In genomic region chr10:24851595-24851994, GRCh38 we compare ENCODE assay signal across 9 cellular contexts.
A peak's percentile ranks its signal among the peaks of the same experiment; 100 is the strongest.
DNase-seq lines count a peak whose midpoint lies in the region; ATAC-seq and TF ChIP-seq lines count a peak whose summit lies in the region.
"Had no signal": no experiment of that assay in that cellular context is flagged by ENCODE, and none has a peak within 500 bp of the region (broad histone marks: within the 10 kb centered on the region; RNA-seq: fewer than 3 reads in every experiment).

No MANE protein-coding gene starts in this region.

- no peak for TF ChIP-seq CTCF in epithelial cell of esophagus (IDR thresholded peaks at IDR 0.05; ENCODE audit: insufficient read depth, low read depth, low read length, missing control alignments)
- no peak for TF ChIP-seq CTCF in stomach (IDR thresholded peaks at IDR 0.05)

- no peak for TF ChIP-seq EP300 in stomach (IDR thresholded peaks at IDR 0.05)

- no peak for ATAC-seq in right cardiac atrium

- H3K27me3 ChIP-seq in stomach (no peaks in the 10 kb centered on the region), right cardiac atrium (ENCODE audit: control insufficient read depth, insufficient read depth) (no peaks in the 10 kb centered on the region)

- WGBS in stomach, 5 donors, result 25 to 57% (median 50%) methylated on average over 12 of the region's 12 CpGs
- WGBS in right cardiac atrium, result 78% methylated on average over 12 of the region's 12 CpGs

- H3K4me1 ChIP-seq in stomach (peaks cover 4 to 15% (median 12%) of the 10 kb centered on the region in 4 donors), right cardiac atrium (ENCODE audit: control insufficient read depth, insufficient read depth, low read length) (no peaks in the 10 kb centered on the region)

- peak overlapping the region; percentile 78 to 91 (median 86) for H3K27ac ChIP-seq in stomach
- H3K27ac ChIP-seq in right cardiac atrium (ENCODE audit: low read length), result no peak overlapping the region
- H3K27ac ChIP-seq: HL-60 had no signal

- no peaks in the 10 kb centered on the region for H3K36me3 ChIP-seq in stomach

- intact Hi-C loops in stomach (cut with DNase I; ENCODE audit: low total_unique reads) (no loop called here), head of caudate nucleus (cut with DNase I) (no loop called here), right cardiac atrium (cut with DNase I) (no loop called here)

- no peak overlapping the region for H3K4me3 ChIP-seq in epithelial cell of esophagus (ENCODE audit: low read length)
- H3K4me3 ChIP-seq in stomach, result peak overlapping the region; percentile 10 to 20 (median 15)
- H3K4me3 ChIP-seq in right cardiac atrium (ENCODE audit: low read length), result no peak overlapping the region

- DNase-seq in NCI-H1092 (lab: John Stamatoyannopoulos, UW), result peak; percentile 68
- DNase-seq in NCI-H69 (lab: John Stamatoyannopoulos, UW), result peak; percentile 90
- DNase-seq in epithelial cell of esophagus (ENCODE audit: low read depth), result peak; percentile 91
- DNase-seq in stomach, result peak; percentile 81
- DNase-seq in head of caudate nucleus, result no peak
- DNase-seq in mesenteric fat pad (ENCODE audit: low spot score), result no peak
- DNase-seq in right cardiac atrium, result no peak
- DNase-seq: activated T-cell treated with anti-CD3 and anti-CD28 coated beads, Interleukin-2, amount 50 U/mL, for 24 hours had no signal

- H3K9me3 ChIP-seq in stomach, result no peaks in the 10 kb centered on the region
- no peaks in the 10 kb centered on the region for H3K9me3 ChIP-seq in right cardiac atrium (ENCODE audit: control insufficient read depth, low read length)

- TF ChIP-seq POLR2A in stomach (IDR thresholded peaks at IDR 0.05), result peak in 2 of 4 donors; percentile 49 to 80

Comparison
In these comparisons a context has a peak if more than half of its experiments do, and no peak if none do; other contexts are left out.
1. DNase-seq: peak in NCI-H1092 (single experiment), NCI-H69 (single experiment), epithelial cell of esophagus (single experiment) and stomach (single experiment); none in head of caudate nucleus (0 of 42), mesenteric fat pad (single experiment) and right cardiac atrium (0 of 3).
2. H3K4me3 ChIP-seq: peak in stomach (4 of 4); none in epithelial cell of esophagus (single experiment) and right cardiac atrium (single experiment).